ENCODE assay signal across 8 cellular contexts in genomic region chr11:96091476-96091875, GRCh38.
A peak's percentile ranks its signal among the peaks of the same experiment; 100 is the strongest.
DNase-seq lines count a peak whose midpoint lies in the region; ATAC-seq and TF ChIP-seq lines count a peak whose summit lies in the region.
"Had no signal": no experiment of that assay in that cellular context is flagged by ENCODE, and none has a peak within 500 bp of the region (broad histone marks: within the 10 kb centered on the region; RNA-seq: fewer than 3 reads in every experiment).

No MANE protein-coding gene starts in this region.

- peak; percentile 71 for ATAC-seq in GM19351 (IDR thresholded peaks at IDR 0.05; ENCODE audit: unreplicated experiment)

- no peaks in the 10 kb centered on the region for H3K4me1 ChIP-seq in liver (ENCODE audit: control insufficient read depth in 4 of 4, insufficient read depth in 4 of 4, low read length in 3 of 4)
- peaks cover 0 to 11% of the 10 kb centered on the region in 2 donors for H3K4me1 ChIP-seq in right atrium auricular region

- peak; percentile 29 to 34 for TF ChIP-seq RAD21 in liver (IDR thresholded peaks at IDR 0.05)

- H3K4me3 ChIP-seq in liver (ENCODE audit: low read depth in 1 of 3, low read length in 3 of 3) (no peak overlapping the region), MG63 (no peak overlapping the region), right atrium auricular region (no peak overlapping the region)
- H3K4me3 ChIP-seq: adrenal gland had no signal

- H3K27me3 ChIP-seq in liver (ENCODE audit: control insufficient read depth in 4 of 4, insufficient read depth in 4 of 4, low read length in 3 of 4) (peaks cover 0 to 2% (median 0%) of the 10 kb centered on the region in 4 donors), MG63 (no peaks in the 10 kb centered on the region), right atrium auricular region (no peaks in the 10 kb centered on the region)
- H3K27me3 ChIP-seq: adrenal gland had no signal

- H3K36me3 ChIP-seq in liver (ENCODE audit: control insufficient read depth in 4 of 4, insufficient read depth in 3 of 4, low read depth in 1 of 4, low read length in 3 of 4) (no peaks in the 10 kb centered on the region), MG63 (no peaks in the 10 kb centered on the region), right atrium auricular region (peaks cover 10% of the 10 kb centered on the region)
- H3K36me3 ChIP-seq: adrenal gland had no signal

- WGBS in liver: 78% methylated on average over 1 of the region's 1 CpG

- TF ChIP-seq CTCF in liver (IDR thresholded peaks at IDR 0.05; ENCODE audit: low read depth, low read length, missing input control): no peak
- TF ChIP-seq CTCF in right atrium auricular region (IDR thresholded peaks at IDR 0.05): no peak

- no peak overlapping the region for H3K9ac ChIP-seq in liver (ENCODE audit: low read depth in 1 of 2, low read length in 2 of 2)

- peak; percentile 27 for DNase-seq in Daoy (ENCODE audit: low read depth)
- DNase-seq in OCI-M1 (lab: John Stamatoyannopoulos, UW): peak; percentile 68
- no peak for DNase-seq in MG63
- DNase-seq in Ammon's horn (ENCODE audit: low spot score): no peak
- DNase-seq in right atrium auricular region (ENCODE audit: low spot score): no peak
- DNase-seq: adrenal gland had no signal

- H3K27ac ChIP-seq in liver (ENCODE audit: low read depth in 1 of 2, low read length in 2 of 2) (no peak overlapping the region), right atrium auricular region (no peak overlapping the region)

- H3K9me3 ChIP-seq in liver (ENCODE audit: control insufficient read depth in 4 of 4, low read length in 3 of 4): no peaks in the 10 kb centered on the region
- no peaks in the 10 kb centered on the region for H3K9me3 ChIP-seq in MG63
- no peaks in the 10 kb centered on the region for H3K9me3 ChIP-seq in right atrium auricular region
- H3K9me3 ChIP-seq: adrenal gland had no signal

TF ChIP-seq in liver, 16 proteins besides CTCF, POLR2A, EP300 and RAD21:
- TF ChIP-seq NR2F2 (IDR thresholded peaks at IDR 0.05): no peak
- TF ChIP-seq TAF1 (conservative IDR thresholded peaks at IDR 0.05): no peak
- no peak for TF ChIP-seq HNF4G (IDR thresholded peaks at IDR 0.05)
- no peak for TF ChIP-seq JUND (IDR thresholded peaks at IDR 0.05)
- no peak for TF ChIP-seq FOXA2 (IDR thresholded peaks at IDR 0.05)
- no peak for TF ChIP-seq HNF4A (conservative IDR thresholded peaks at IDR 0.05)
- no peak for TF ChIP-seq EGR1 (IDR thresholded peaks at IDR 0.05; ENCODE audit: low read depth in 2 of 2)
- TF ChIP-seq SP1 (IDR thresholded peaks at IDR 0.05): no peak
- no peak for TF ChIP-seq ZBTB33 (IDR thresholded peaks at IDR 0.05)
- no peak for TF ChIP-seq RXRA (IDR thresholded peaks at IDR 0.05)
- TF ChIP-seq ATF3 (IDR thresholded peaks at IDR 0.05): no peak
- TF ChIP-seq FOXA1 (IDR thresholded peaks at IDR 0.05): no peak
- no peak for TF ChIP-seq MAX (IDR thresholded peaks at IDR 0.05)
- no peak for TF ChIP-seq REST (IDR thresholded peaks at IDR 0.05)
- no peak for TF ChIP-seq YY1 (IDR thresholded peaks at IDR 0.05)
- no peak for TF ChIP-seq GABPA (IDR thresholded peaks at IDR 0.05 in 1 of 2, conservative IDR thresholded peaks at IDR 0.05 in 1 of 2)

Comparison
In these comparisons a context has a peak if more than half of its experiments do, and no peak if none do; other contexts are left out.
1. DNase-seq: peak in Daoy (single experiment) and OCI-M1 (single experiment); none in MG63 (single experiment), Ammon's horn (single experiment) and right atrium auricular region (single experiment).